In genomic region chr9:83401328-83401895, GRCh38 we compare ENCODE assay signal across 21 cellular contexts.
DNase-seq lines count a peak whose midpoint lies in the region; ATAC-seq and TF ChIP-seq lines count a peak whose summit lies in the region.
"Had no signal": no experiment of that assay in that cellular context is flagged by ENCODE, and none has a peak within 500 bp of the region (broad histone marks: within the 10 kb centered on the region; RNA-seq: fewer than 3 reads in every experiment).

No MANE protein-coding gene starts in this region.

- H3F3A ChIP-seq in GM23338 (replicated peaks; ENCODE audit: low read depth) (no peaks in the 10 kb centered on the region), neural progenitor cell (ENCODE audit: low read depth) (no peaks in the 10 kb centered on the region)

- no peak for ATAC-seq in GM23338
- ATAC-seq in HG03097 (IDR thresholded peaks at IDR 0.05; ENCODE audit: low FRiP score, unreplicated experiment) = no peak
- no peak for ATAC-seq in HG02970 (IDR thresholded peaks at IDR 0.05; ENCODE audit: low FRiP score, unreplicated experiment)

- no peak overlapping the region for H3K27ac Mint-ChIP-seq in GM23338
- H3K27ac Mint-ChIP-seq in neural progenitor cell = no peak overlapping the region
- H3K27ac Mint-ChIP-seq: H9 had no signal

- H3K9me3 Mint-ChIP-seq in GM23338 = no peaks in the 10 kb centered on the region; the same call in 2 of the 3 replicates
- H3K9me3 Mint-ChIP-seq in neural progenitor cell = peaks cover 2% of the 10 kb centered on the region
- H3K9me3 Mint-ChIP-seq: CD8-positive, alpha-beta memory T cell had no signal

- no peaks in the 10 kb centered on the region for H4K20me1 ChIP-seq in GM23338 (replicated peaks; ENCODE audit: insufficient read depth)
- no peaks in the 10 kb centered on the region for H4K20me1 ChIP-seq in neural progenitor cell (ENCODE audit: low read depth)

- H2AFZ ChIP-seq in GM23338 (no peak overlapping the region), neural progenitor cell (replicated peaks) (no peak overlapping the region)

- H3K4me3 ChIP-seq in GM23338 (no peak overlapping the region), choroid plexus epithelial cell (ENCODE audit: low read depth, low read length) (no peak overlapping the region), neural progenitor cell (no peak overlapping the region)

- no peaks in the 10 kb centered on the region for H3K9me2 ChIP-seq in GM23338 (ENCODE audit: insufficient read depth)

- H3K79me2 ChIP-seq in GM23338 (replicated peaks; ENCODE audit: insufficient read depth) (no peaks in the 10 kb centered on the region), neural progenitor cell (ENCODE audit: low read depth) (no peaks in the 10 kb centered on the region)

- H3K36me3 Mint-ChIP-seq in GM23338 (ENCODE audit: low read depth) (no peaks in the 10 kb centered on the region), neural progenitor cell (no peaks in the 10 kb centered on the region)

- no peak overlapping the region for H3K4me2 ChIP-seq in GM23338
- no peak overlapping the region for H3K4me2 ChIP-seq in neural progenitor cell

- DNase-seq in GM23338 (ENCODE audit: low spot score) (peak; percentile 8), choroid plexus epithelial cell (ENCODE audit: low read depth) (peak; percentile 42), fibroblast of the conjunctiva (ENCODE audit: low read depth) (peak; percentile 16), neural progenitor cell (ENCODE audit: low spot score) (peak; percentile 19), NCI-H748 treated with DMSO at 0.1 percent for 48 hours (lab: John Stamatoyannopoulos, UW) (no peak)
- DNase-seq: BE2C; CD8-positive, alpha-beta memory T cell; DMS 273 treated with DMSO at 0.1 percent for 48 hours; DMS79 treated with DMSO at 0.1 percent for 48 hours; H9; NCI-H1092; NCI-H1417 treated with DMSO at 0.1 percent for 48 hours; NCI-H1694 treated with DMSO at 0.1 percent for 48 hours; NCI-H446; NCI-H524 treated with DMSO at 0.1 percent for 48 hours; SHP77; T-helper 1 cell had no signal

- H3K27me3 ChIP-seq in GM23338 (ENCODE audit: insufficient read depth) (no peaks in the 10 kb centered on the region), neural progenitor cell (no peaks in the 10 kb centered on the region)
- H3K27me3 ChIP-seq: BE2C had no signal

- H3K4me1 ChIP-seq in GM23338 (ENCODE audit: insufficient read depth) = no peaks in the 10 kb centered on the region
- peaks cover 7% of the 10 kb centered on the region for H3K4me1 ChIP-seq in neural progenitor cell

- H3K36me3 ChIP-seq in GM23338 (ENCODE audit: insufficient read depth) (no peaks in the 10 kb centered on the region), neural progenitor cell (no peaks in the 10 kb centered on the region)

- H3K4me1 Mint-ChIP-seq in GM23338 (no peaks in the 10 kb centered on the region; the same call in 2 of the 3 replicates), neural progenitor cell (peaks cover 10% of the 10 kb centered on the region)
- H3K4me1 Mint-ChIP-seq: CD8-positive, alpha-beta memory T cell had no signal

- H3K27me3 Mint-ChIP-seq in GM23338 (ENCODE audit: insufficient read depth, low read depth, poor library complexity) (no peaks in the 10 kb centered on the region), neural progenitor cell (ENCODE audit: insufficient read depth, low read depth) (peaks cover 4% of the 10 kb centered on the region)
- H3K27me3 Mint-ChIP-seq: CD8-positive, alpha-beta memory T cell had no signal

- no peak for TF ChIP-seq CTCF in GM23338 (conservative IDR thresholded peaks at IDR 0.05; ENCODE audit: low read depth in 2 of 2)
- no peak for TF ChIP-seq CTCF in choroid plexus epithelial cell (conservative IDR thresholded peaks at IDR 0.05; ENCODE audit: low read depth, low read length)
- TF ChIP-seq CTCF in neural progenitor cell (IDR thresholded peaks at IDR 0.05) = no peak

- no peak overlapping the region for H3K9ac ChIP-seq in neural progenitor cell

- H3K27ac ChIP-seq in GM23338 (ENCODE audit: low read depth) (no peak overlapping the region), neural progenitor cell (no peak overlapping the region)
- H3K27ac ChIP-seq: RWPE1 had no signal

- H3K9me3 ChIP-seq in neural progenitor cell (ENCODE audit: low read depth) = no peaks in the 10 kb centered on the region
- H3K9me3 ChIP-seq: BE2C had no signal

- H3K4me3 Mint-ChIP-seq in GM23338 (no peak overlapping the region), neural progenitor cell (no peak overlapping the region)
- H3K4me3 Mint-ChIP-seq: CD14-positive monocyte; CD8-positive, alpha-beta memory T cell; H9 had no signal

TF ChIP-seq in GM23338, 12 proteins besides CTCF, POLR2A, EP300 and RAD21 (continues in another document):
- TF ChIP-seq ETS1 (IDR thresholded peaks at IDR 0.05) (no peak), ZNF462 (CRISPR knock-in tag; IDR thresholded peaks at IDR 0.05) (no peak), ZNF331 (CRISPR knock-in tag; IDR thresholded peaks at IDR 0.05; ENCODE audit: low read depth) (no peak), EZH2 (IDR thresholded peaks at IDR 0.05; ENCODE audit: low read depth, unreplicated experiment) (no peak), NANOG (IDR thresholded peaks at IDR 0.05; ENCODE audit: borderline replicate concordance) (no peak), POLR2AphosphoS5 (IDR thresholded peaks at IDR 0.05; ENCODE audit: low read depth) (no peak)
